ENCODE assay signal across 8 cellular contexts in the genomic region with DNA sequence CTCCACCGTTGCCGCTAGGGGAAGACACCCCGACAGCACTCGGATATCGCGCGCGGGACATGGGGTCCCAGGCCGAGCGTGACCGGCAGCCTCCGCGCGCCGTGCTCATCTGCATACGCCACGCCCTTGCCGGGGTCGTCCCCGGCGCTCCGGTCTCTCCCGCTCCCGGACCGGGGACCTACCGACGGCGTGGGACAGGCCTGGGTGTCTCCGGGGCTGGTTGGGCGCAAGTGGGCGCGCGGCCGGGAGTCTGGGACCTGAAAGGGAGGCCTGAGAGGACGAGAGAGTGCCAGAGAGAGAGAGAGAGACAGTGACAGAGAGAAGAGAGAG. TPM values are rescaled to one million over a fixed set of nuclear protein-coding genes. Genes with fewer than 3 reads are reported as not detected.
A peak's percentile ranks its signal among the peaks of the same experiment; 100 is the strongest.
DNase-seq lines count a peak whose midpoint lies in the region; ATAC-seq, FAIRE-seq and TF ChIP-seq lines count a peak whose summit lies in the region.
"Not testable (repeated sequence)": the region's sequence is repeated elsewhere in the genome, so short reads cannot be mapped to it uniquely, and the experiment has no call there.

No MANE protein-coding gene starts in this region.

- not testable (repeated sequence) for H3K4me3 ChIP-seq in pancreas

- DNase-seq in T-helper 17 cell; Right ventricle myocardium inferior (ENCODE audit: missing footprints); pancreas: not testable (repeated sequence)

- H3K4me1 Mint-ChIP-seq in T-helper 17 cell, result not testable (repeated sequence)

- H3K36me3 Mint-ChIP-seq in T-helper 17 cell (ENCODE audit: low read depth), result not testable (repeated sequence)

- H3K4me3 Mint-ChIP-seq in T-helper 17 cell, result not testable (repeated sequence)

- no CpG with 5 or more reads among the region's 35 CpGs for WGBS in pancreas, 2 donors

- not testable (repeated sequence) for H3K27me3 Mint-ChIP-seq in T-helper 17 cell

- intact Hi-C loops in Right ventricle myocardium inferior (cut with DNase I); pancreas (cut with DNase I): not testable (repeated sequence)

- H3K9me3 ChIP-seq in T-helper 17 cell (ENCODE audit: control insufficient read depth, low read length, poor library complexity, severe bottlenecking); pancreas: not testable (repeated sequence)

- H3K36me3 ChIP-seq in pancreas, result not testable (repeated sequence)

- H3K4me1 ChIP-seq in pancreas, result peaks cover 5 to 12% (median 6%) of the 10 kb centered on the region in 3 donors

- H3K27ac Mint-ChIP-seq in T-helper 17 cell, result not testable (repeated sequence)

- TF ChIP-seq CTCF in pancreas (IDR thresholded peaks at IDR 0.05), result not testable (repeated sequence)

- FAIRE-seq in pancreas (lab: Jason Lieb, UNC), result not testable (repeated sequence)

- ATAC-seq in GM18499 (IDR thresholded peaks at IDR 0.05; ENCODE audit: insufficient read depth, unreplicated experiment), result peak; percentile 22
- ATAC-seq in GM19324 (IDR thresholded peaks at IDR 0.05; ENCODE audit: low FRiP score, unreplicated experiment), result peak; percentile 72
- peak; percentile 51 for ATAC-seq in GM21576 (IDR thresholded peaks at IDR 0.05; ENCODE audit: unreplicated experiment)
- peak; percentile 52 for ATAC-seq in HG02885 (IDR thresholded peaks at IDR 0.05; ENCODE audit: poor library complexity, unreplicated experiment)
- peak; percentile 44 for ATAC-seq in HG03342 (IDR thresholded peaks at IDR 0.05; ENCODE audit: unreplicated experiment)
- ATAC-seq in T-helper 17 cell, result peak; percentile 74
- peak; percentile 94 for ATAC-seq in Right ventricle myocardium inferior
- peak; percentile 86 to 91 (median 87) for ATAC-seq in pancreas

- not testable (repeated sequence) for H3K27ac ChIP-seq in pancreas

- not testable (repeated sequence) for H3K27me3 ChIP-seq in pancreas

RNA-seq across cellular contexts. Expression of a gene that starts 17.0 kb away (rescaled TPM):
- total RNA-seq in T-helper 17 cell (10 to 100 TPM; 64.7 to 67.6 TPM), Right ventricle myocardium inferior (16.7 TPM), pancreas (10 to 100 TPM in 5 of 6 donors, 1 to 10 TPM in 1; 9.9 to 19.2 (median 15.4) TPM)
- polyA plus RNA-seq in pancreas, result 10 to 100 TPM; 12.2 to 24.7 TPM

Comparison
In these comparisons a context has a peak if more than half of its experiments do, and no peak if none do; other contexts are left out.
1. ATAC-seq: peak in every context shown above with its lines; median percentile 94 in Right ventricle myocardium inferior; 87 in pancreas; 74 in T-helper 17 cell; 72 in GM19324; 52 in HG02885; 51 in GM21576; 44 in HG03342; 22 in GM18499.